1 cellular context compared by ENCODE assay signal in genomic region chr1:207828485-207829158, GRCh38.
TF ChIP-seq lines count a peak whose summit lies in the region.

No MANE protein-coding gene starts in this region.

TF ChIP-seq in K562, 482 proteins besides CTCF, POLR2A, EP300 and RAD21 (continued from another document and continues in another):
- TF ChIP-seq ZFP91 (CRISPR knock-in tag; IDR thresholded peaks at IDR 0.05) (no peak), BRCA1 (IDR thresholded peaks at IDR 0.05) (no peak), BRCA1 (CRISPR knock-in tag; IDR thresholded peaks at IDR 0.05) (no peak), ZNF384 (IDR thresholded peaks at IDR 0.05; ENCODE audit: low read depth, low read length) (no peak), TSHZ1 (CRISPR knock-in tag; IDR thresholded peaks at IDR 0.05) (no peak), SRF (CRISPR knock-in tag; IDR thresholded peaks at IDR 0.05) (no peak), BHLHE40 (IDR thresholded peaks at IDR 0.05; ENCODE audit: low read length) (peak; percentile 52; the same call in 1 of the 2 replicates), BACH1 (tag; IDR thresholded peaks at IDR 0.05) (peak; percentile 42; the same call in 1 of the 2 replicates), PTTG1 (tag; IDR thresholded peaks at IDR 0.05; ENCODE audit: low read depth) (no peak), CHCHD3 (CRISPR knock-in tag; IDR thresholded peaks at IDR 0.05) (no peak), ZSCAN32 (CRISPR knock-in tag; IDR thresholded peaks at IDR 0.05) (no peak), FOXA1 (IDR thresholded peaks at IDR 0.05; ENCODE audit: borderline replicate concordance) (no peak), NKRF (IDR thresholded peaks at IDR 0.05; ENCODE audit: borderline replicate concordance) (no peak), OTX1 (CRISPR knock-in tag; IDR thresholded peaks at IDR 0.05) (peak; percentile 73; the same call in 1 of the 2 replicates), TARDBP (IDR thresholded peaks at IDR 0.05) (no peak), ID3 (CRISPR knock-in tag; IDR thresholded peaks at IDR 0.05) (no peak), ID3 (tag; IDR thresholded peaks at IDR 0.05) (peak; percentile 61; the same call in 1 of the 2 replicates), ZNF239 (CRISPR knock-in tag; IDR thresholded peaks at IDR 0.05) (peak; percentile 48; the same call in 1 of the 2 replicates), HLTF (IDR thresholded peaks at IDR 0.05) (no peak), CBX1 (IDR thresholded peaks at IDR 0.05; ENCODE audit: low read depth) (no peak), TRIM24 (IDR thresholded peaks at IDR 0.05) (0 out of 4 replicates have a peak, but pooled peaks of 1 of the 2 experiments have one; percentile 5), ZZZ3 (IDR thresholded peaks at IDR 0.05) (no peak), ZNF431 (CRISPR knock-in tag; IDR thresholded peaks at IDR 0.05) (peak; percentile 49; the same call in 1 of the 2 replicates), NRF1 (conservative IDR thresholded peaks at IDR 0.05 in 1 of 2, IDR thresholded peaks at IDR 0.05 in 1 of 2) (0 out of 4 replicates have a peak, but pooled peaks of 1 of the 2 experiments have one; percentile 19), RBFOX2 (IDR thresholded peaks at IDR 0.05; ENCODE audit: low read depth, low read length) (no peak), EHMT2 (IDR thresholded peaks at IDR 0.05) (peak; percentile 83), HMBOX1 (IDR thresholded peaks at IDR 0.05) (0 out of 2 replicates have a peak, but pooled peaks have one; percentile 29), AFF1 (IDR thresholded peaks at IDR 0.05; ENCODE audit: low read depth in 1 of 2, partially characterized antibody in 2 of 2) (no peak), GATAD2A (IDR thresholded peaks at IDR 0.05) (no peak), E2F6 (IDR thresholded peaks at IDR 0.05; ENCODE audit: borderline replicate concordance in 1 of 2, extremely low read depth in 1 of 2, insufficient read depth in 1 of 2, insufficient read length in 1 of 2, low read depth in 1 of 2, low read length in 1 of 2, poor library complexity in 1 of 2, severe bottlenecking in 1 of 2) (peak; percentile 72 to 79), EZH2 (IDR thresholded peaks at IDR 0.05; ENCODE audit: borderline replicate concordance, low read depth, low read length) (no peak), PYGO2 (tag; IDR thresholded peaks at IDR 0.05) (no peak), ZBED1 (IDR thresholded peaks at IDR 0.05) (no peak), SRSF1 (IDR thresholded peaks at IDR 0.05; ENCODE audit: low read depth, low read length) (no peak), CREBBP (IDR thresholded peaks at IDR 0.05; ENCODE audit: low read depth, low read length) (no peak), E2F3 (CRISPR knock-in tag; IDR thresholded peaks at IDR 0.05) (no peak), ZSCAN29 (IDR thresholded peaks at IDR 0.05) (no peak), TRIM28 (IDR thresholded peaks at IDR 0.05) (no peak; the same call in 1 of the 2 replicates), CTCFL (IDR thresholded peaks at IDR 0.05; ENCODE audit: borderline replicate concordance, insufficient read depth, low read depth, low read length, poor library complexity, severe bottlenecking) (peak; percentile 58), DACH1 (IDR thresholded peaks at IDR 0.05; ENCODE audit: partially characterized antibody) (no peak), ZFP36 (IDR thresholded peaks at IDR 0.05; ENCODE audit: low read depth, low read length, partially characterized antibody) (peak; percentile 20), RBM39 (optimal IDR thresholded peaks at IDR 0.05; ENCODE audit: low read depth, low read length) (no peak), ZNF639 (CRISPR knock-in tag; conservative IDR thresholded peaks at IDR 0.05 in 1 of 2, IDR thresholded peaks at IDR 0.05 in 1 of 2) (no peak; a peak in 1 of 4 replicates), NR2C2 (CRISPR knock-in tag; IDR thresholded peaks at IDR 0.05) (peak; percentile 51; the same call in 1 of the 2 replicates), NR2C2 (tag; IDR thresholded peaks at IDR 0.05) (0 out of 2 replicates have a peak, but pooled peaks have one; percentile 43), STAT5A (IDR thresholded peaks at IDR 0.05; ENCODE audit: borderline replicate concordance, low read length) (no peak), ZNF224 (CRISPR knock-in tag; IDR thresholded peaks at IDR 0.05) (no peak), RBM14 (IDR thresholded peaks at IDR 0.05; ENCODE audit: borderline replicate concordance, insufficient read depth, low read depth, low read length) (no peak), ZNF551 (CRISPR knock-in tag; IDR thresholded peaks at IDR 0.05) (no peak), CC2D1A (IDR thresholded peaks at IDR 0.05) (peak; percentile 62; the same call in 1 of the 2 replicates)
